In genomic region chr3:125042725-125043406, GRCh38 we compare ENCODE assay signal across 10 cellular contexts. TPM values are rescaled to one million over a fixed set of nuclear protein-coding genes. Genes with fewer than 3 reads are reported as not detected.
A peak's percentile ranks its signal among the peaks of the same experiment; 100 is the strongest.
DNase-seq lines count a peak whose midpoint lies in the region; TF ChIP-seq lines count a peak whose summit lies in the region.
"Had no signal": no experiment of that assay in that cellular context is flagged by ENCODE, and none has a peak within 500 bp of the region (broad histone marks: within the 10 kb centered on the region; RNA-seq: fewer than 3 reads in every experiment).

No MANE protein-coding gene starts in this region.

- peak overlapping the region; percentile 74 to 92 for H3K27ac ChIP-seq in right atrium auricular region
- H3K27ac ChIP-seq: neutrophil had no signal

- no peaks in the 10 kb centered on the region for H3K27me3 ChIP-seq in right atrium auricular region
- H3K27me3 ChIP-seq: neutrophil had no signal

- peak; percentile 27 for DNase-seq in AG08395 (ENCODE audit: low spot score)
- DNase-seq in right atrium auricular region (ENCODE audit: low spot score), result peak; percentile 82
- peak; percentile 85 for DNase-seq in posterior vena cava (ENCODE audit: low spot score)
- no peak for DNase-seq in putamen (ENCODE audit: low spot score)
- no peak for DNase-seq in stimulated activated CD4-positive, alpha-beta T cell treated with anti-CD3 and anti-CD28 coated beads, Interleukin-15, amount 100 ng/mL, for 24 hours
- no peak for DNase-seq in activated CD4-positive, alpha-beta T cell treated with anti-CD3 and anti-CD28 coated beads for 48 hours
- no peak for DNase-seq in ureter (ENCODE audit: low spot score)
- DNase-seq: activated naive CD4-positive, alpha-beta T cell treated with anti-CD3 and anti-CD28 coated beads, Interleukin-2, amount 50 U/mL, for 16 hours had no signal

- no peaks in the 10 kb centered on the region for H3K9me3 Mint-ChIP-seq in brain

- peaks cover 7% of the 10 kb centered on the region for H3K27me3 Mint-ChIP-seq in brain

- TF ChIP-seq CTCF in brain (conservative IDR thresholded peaks at IDR 0.05), result no peak
- TF ChIP-seq CTCF in right atrium auricular region (IDR thresholded peaks at IDR 0.05), result no peak

- H3K27ac Mint-ChIP-seq in brain, result peak overlapping the region; percentile 28 to 93 (median 89)

- peaks cover 39% of the 10 kb centered on the region for H3K4me1 Mint-ChIP-seq in brain

- peaks cover 9% of the 10 kb centered on the region for H3K36me3 ChIP-seq in right atrium auricular region
- H3K36me3 ChIP-seq: neutrophil had no signal

- no peaks in the 10 kb centered on the region for H3K36me3 Mint-ChIP-seq in brain

- no peaks in the 10 kb centered on the region for H3K9me3 ChIP-seq in right atrium auricular region
- H3K9me3 ChIP-seq: neutrophil had no signal

- intact Hi-C loops in posterior vena cava (cut with DNase I), result no loop called here

- H3K4me3 ChIP-seq in right atrium auricular region, result peak overlapping the region in 1 of 2 donors; percentile 18

- H3K4me1 ChIP-seq in right atrium auricular region, result peaks cover 0 to 99% of the 10 kb centered on the region in 2 donors

- peak overlapping the region; percentile 49 to 70 (median 66) for H3K4me3 Mint-ChIP-seq in brain

RNA-seq across cellular contexts. Expression of gene HEG1, which starts 12.9 kb away (rescaled TPM):
- 13.9 TPM for polyA plus RNA-seq in brain (ENCODE audit: insufficient read depth, low read depth, low replicate concordance)
- total RNA-seq in right atrium auricular region (100 to 1,000 TPM; 202 to 210 TPM), posterior vena cava (100 to 1,000 TPM; 101 to 123 TPM), ureter (78.3 TPM)

Comparison
In these comparisons a context has a peak if more than half of its experiments do, and no peak if none do; other contexts are left out.
1. DNase-seq: peak in AG08395 (single experiment), right atrium auricular region (single experiment) and posterior vena cava (single experiment); none in putamen (single experiment), stimulated activated CD4-positive, alpha-beta T cell treated with anti-CD3 and anti-CD28 coated beads, Interleukin-15, amount 100 ng/mL, for 24 hours (single experiment), activated CD4-positive, alpha-beta T cell treated with anti-CD3 and anti-CD28 coated beads for 48 hours (single experiment) and ureter (single experiment).